Comparison of ENCODE assay signal across 15 cellular contexts in the genomic region with DNA sequence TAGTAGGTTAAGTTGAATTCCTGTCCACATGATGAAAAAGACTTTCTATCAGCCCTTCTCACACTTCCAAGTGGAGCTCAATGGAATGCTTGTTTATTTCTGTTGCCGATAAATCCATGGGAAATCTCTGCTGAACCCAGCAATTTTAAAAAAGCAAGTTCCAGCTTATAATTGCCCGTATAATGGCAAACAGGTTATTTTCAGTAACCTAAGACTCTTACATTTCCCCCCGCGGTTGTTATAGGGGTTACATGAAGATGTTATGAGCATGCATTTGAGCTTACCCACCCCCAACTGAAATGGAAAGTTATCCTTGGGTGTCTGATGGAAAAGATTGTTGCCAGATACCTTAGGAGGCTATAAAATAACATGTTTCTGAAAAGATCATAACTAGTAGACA.
DNase-seq lines count a peak whose midpoint lies in the region; ATAC-seq, FAIRE-seq and TF ChIP-seq lines count a peak whose summit lies in the region.
"Had no signal": no experiment of that assay in that cellular context is flagged by ENCODE, and none has a peak within 500 bp of the region (broad histone marks: within the 10 kb centered on the region; RNA-seq: fewer than 3 reads in every experiment).

No MANE protein-coding gene starts in this region.

- DNase-seq in astrocyte (ENCODE audit: low read depth) (no peak), kidney tubule cell (ENCODE audit: low spot score) (peak; percentile 42), mucosa of descending colon (no peak), NCI-H526 treated with DMSO at 0.1 percent for 48 hours (lab: John Stamatoyannopoulos, UW) (no peak), mesenteric fat pad (ENCODE audit: low spot score) (no peak)
- no peak for DNase-seq in activated CD4-positive, alpha-beta T cell treated with anti-CD3 and anti-CD28 coated beads for 4 hours
- DNase-seq: activated CD8-positive, alpha-beta memory T cell treated with anti-CD3 and anti-CD28 coated beads for 24 hours; activated naive CD4-positive, alpha-beta T cell treated with anti-CD3 and anti-CD28 coated beads, Interleukin-2, amount 50 U/mL, for 16 hours; effector memory CD8-positive, alpha-beta T cell; NCI-H1105; NK-92 treated with Interleukin-12 subunit alpha and Interleukin-12 subunit beta, amount 100 ng/mL, for 24 hours had no signal

- peaks cover 57% of the 10 kb centered on the region for H3K4me1 Mint-ChIP-seq in astrocyte (ENCODE audit: low read depth, unreplicated experiment)

- H2AFZ ChIP-seq in astrocyte (ENCODE audit: low read depth, low read length) = no peak overlapping the region

- no peaks in the 10 kb centered on the region for H3K27me3 Mint-ChIP-seq in astrocyte (ENCODE audit: low read depth, unreplicated experiment)

- H3K36me3 ChIP-seq in HUES48 (ENCODE audit: control insufficient read depth, insufficient read depth, low read length) = no peaks in the 10 kb centered on the region
- H3K36me3 ChIP-seq in astrocyte (ENCODE audit: insufficient read depth, low read length) = no peaks in the 10 kb centered on the region
- H3K36me3 ChIP-seq in mucosa of descending colon (ENCODE audit: low read depth) = no peaks in the 10 kb centered on the region

- H3K9me3 Mint-ChIP-seq in astrocyte (ENCODE audit: unreplicated experiment) = no peaks in the 10 kb centered on the region
- H3K9me3 Mint-ChIP-seq: effector memory CD8-positive, alpha-beta T cell; T-helper 1 cell treated with Interleukin-12 subunit alpha and Interleukin-12 subunit beta and Interleukin-4 antibody, amounts not matched to agents 30 μg/mL and 1 μg/mL, for 36 hours had no signal

- peak; percentile 59 for FAIRE-seq in astrocyte (lab: Jason Lieb, UNC)
- FAIRE-seq: GM19239 had no signal

- H3K9ac ChIP-seq in HUES48 (ENCODE audit: low read depth, low read length) = no peak overlapping the region
- peak overlapping the region; percentile 97 for H3K9ac ChIP-seq in astrocyte (ENCODE audit: low read length)

- H4K20me1 ChIP-seq in astrocyte (ENCODE audit: insufficient read depth, low read length) = no peaks in the 10 kb centered on the region

- peak overlapping the region; percentile 94 for H3K4me2 ChIP-seq in astrocyte (ENCODE audit: low read length)

- H3K27ac ChIP-seq in HUES48 (ENCODE audit: low read depth, low read length) (peak overlapping the region; percentile 89), astrocyte (ENCODE audit: low read depth, low read length) (peak overlapping the region; percentile 91), skin epidermis (peak overlapping the region in 18 of 21 experiments; percentile 41 to 95 (median 81))

- H3K9me3 ChIP-seq in HUES48 (ENCODE audit: control insufficient read depth, insufficient read depth, low read length) = no peaks in the 10 kb centered on the region
- H3K9me3 ChIP-seq in astrocyte (ENCODE audit: insufficient read depth, low read depth, low read length) = no peaks in the 10 kb centered on the region
- no peaks in the 10 kb centered on the region for H3K9me3 ChIP-seq in mucosa of descending colon

- H3K4me3 ChIP-seq in HUES48 (ENCODE audit: low read depth, low read length) (peak overlapping the region; percentile 74), astrocyte (ENCODE audit: insufficient read depth, low read depth, low read length) (peak overlapping the region; percentile 91), skin epidermis (peak overlapping the region; percentile 45 to 58 (median 49)), mucosa of descending colon (no peak overlapping the region)

- H3K27me3 ChIP-seq in HUES48 (ENCODE audit: control insufficient read depth, insufficient read depth, low read length) (peaks cover 16% of the 10 kb centered on the region), astrocyte (ENCODE audit: insufficient read depth, low read length) (no peaks in the 10 kb centered on the region)

- peaks cover 2% of the 10 kb centered on the region for H3K36me3 Mint-ChIP-seq in astrocyte (ENCODE audit: low read depth, unreplicated experiment)

- no peak for ATAC-seq in mucosa of descending colon
- ATAC-seq: effector memory CD8-positive, alpha-beta T cell had no signal

- peaks cover 49% of the 10 kb centered on the region for H3K79me2 ChIP-seq in astrocyte (ENCODE audit: insufficient read depth, low read length)

- H3K4me3 Mint-ChIP-seq in astrocyte (ENCODE audit: unreplicated experiment) = peak overlapping the region; percentile 98
- H3K4me3 Mint-ChIP-seq: effector memory CD8-positive, alpha-beta T cell; T-helper 1 cell treated with Interleukin-12 subunit alpha and Interleukin-12 subunit beta and Interleukin-4 antibody, amounts not matched to agents 30 μg/mL and 1 μg/mL, for 36 hours had no signal

- TF ChIP-seq CTCF in astrocyte (IDR thresholded peaks at IDR 0.05; ENCODE audit: insufficient read depth, low read depth, low read length) (no peak), mucosa of descending colon (IDR thresholded peaks at IDR 0.05) (no peak)

- intact Hi-C loops in mucosa of descending colon (cut with DNase I, micrococcal nuclease) = no loop called here

- H3K27ac Mint-ChIP-seq in astrocyte (ENCODE audit: unreplicated experiment) = peak overlapping the region; percentile 95
- H3K27ac Mint-ChIP-seq: effector memory CD8-positive, alpha-beta T cell; T-helper 1 cell treated with Interleukin-12 subunit alpha and Interleukin-12 subunit beta and Interleukin-4 antibody, amounts not matched to agents 30 μg/mL and 1 μg/mL, for 36 hours had no signal

- peaks cover 41% of the 10 kb centered on the region for H3K4me1 ChIP-seq in HUES48 (ENCODE audit: control insufficient read depth, insufficient read depth, low read length)
- peaks cover 56% of the 10 kb centered on the region for H3K4me1 ChIP-seq in astrocyte (ENCODE audit: insufficient read depth, low read length)
- H3K4me1 ChIP-seq in mucosa of descending colon (ENCODE audit: low read depth) = no peaks in the 10 kb centered on the region
